In the genomic region with DNA sequence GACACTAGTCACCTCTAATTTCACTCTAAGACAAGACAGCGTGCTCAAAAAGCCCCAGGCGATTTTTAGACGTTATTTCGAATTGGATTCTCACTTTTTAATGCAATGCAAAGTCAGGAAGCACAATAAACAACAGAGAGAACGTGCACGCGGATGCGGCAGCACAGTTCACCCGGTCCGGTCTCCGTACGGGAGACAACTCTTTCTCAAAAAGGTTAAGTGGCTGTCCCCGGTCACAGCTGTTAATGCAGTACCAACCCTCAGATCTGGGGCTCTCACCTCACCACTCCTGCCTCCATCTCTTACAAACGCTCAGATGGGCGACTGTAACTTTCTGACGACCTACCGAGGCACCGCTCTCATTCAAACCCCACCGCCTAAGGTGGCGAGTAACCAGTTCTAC, we compare ENCODE assay signal across 7 cellular contexts. TPM values are rescaled to one million over a fixed set of nuclear protein-coding genes. Genes with fewer than 3 reads are reported as not detected.
DNase-seq lines count a peak whose midpoint lies in the region; ATAC-seq, FAIRE-seq and TF ChIP-seq lines count a peak whose summit lies in the region.

No MANE protein-coding gene starts in this region.

- no peaks in the 10 kb centered on the region for H3K9me3 Mint-ChIP-seq in activated T-helper 1 cell treated with anti-CD3 and anti-CD28 coated beads, Interleukin-12 subunit alpha, Interleukin-12 subunit beta, Interleukin-2, Interleukin-4 antibody, amounts not matched to agents 30 ng/mL and 10 ng/mL and 1 ng/mL, durations not matched to agents 14 hours and 24 hours and 36 hours
- no peaks in the 10 kb centered on the region for H3K9me3 Mint-ChIP-seq in stimulated activated memory B cell treated with anti-CD40 and anti-IgM and Interleukin-4, amounts not matched to agents 10 μg/mL and 1 μg/mL and 100 μg/mL, for 72 hours

- peak; percentile 10 for ATAC-seq in HG03064 (IDR thresholded peaks at IDR 0.05; ENCODE audit: low read depth, unreplicated experiment)
- ATAC-seq in stimulated activated memory B cell treated with anti-CD40 and anti-IgM and Interleukin-4, amounts not matched to agents 10 μg/mL and 1 μg/mL and 100 μg/mL, for 72 hours: peak; percentile 1
- ATAC-seq in HG03045 (IDR thresholded peaks at IDR 0.05; ENCODE audit: unreplicated experiment): no peak

- peak overlapping the region; percentile 97 for H3K27ac Mint-ChIP-seq in activated T-helper 1 cell treated with anti-CD3 and anti-CD28 coated beads, Interleukin-12 subunit alpha, Interleukin-12 subunit beta, Interleukin-2, Interleukin-4 antibody, amounts not matched to agents 30 ng/mL and 10 ng/mL and 1 ng/mL, durations not matched to agents 14 hours and 24 hours and 36 hours
- peak overlapping the region; percentile 93 for H3K27ac Mint-ChIP-seq in stimulated activated memory B cell treated with anti-CD40 and anti-IgM and Interleukin-4, amounts not matched to agents 10 μg/mL and 1 μg/mL and 100 μg/mL, for 72 hours

- H3K36me3 ChIP-seq in iPS-15b (ENCODE audit: control insufficient read depth, insufficient read depth, low read length): peaks cover 3% of the 10 kb centered on the region

- H3K4me3 ChIP-seq in iPS-15b (ENCODE audit: low read depth, low read length): peak overlapping the region; percentile 95

- no peaks in the 10 kb centered on the region for H3K9me3 ChIP-seq in iPS-15b (ENCODE audit: control insufficient read depth, insufficient read depth, low read length)

- H3K27me3 Mint-ChIP-seq in activated T-helper 1 cell treated with anti-CD3 and anti-CD28 coated beads, Interleukin-12 subunit alpha, Interleukin-12 subunit beta, Interleukin-2, Interleukin-4 antibody, amounts not matched to agents 30 ng/mL and 10 ng/mL and 1 ng/mL, durations not matched to agents 14 hours and 24 hours and 36 hours (ENCODE audit: insufficient read depth): peaks cover 5% of the 10 kb centered on the region
- no peaks in the 10 kb centered on the region for H3K27me3 Mint-ChIP-seq in stimulated activated memory B cell treated with anti-CD40 and anti-IgM and Interleukin-4, amounts not matched to agents 10 μg/mL and 1 μg/mL and 100 μg/mL, for 72 hours

- H3K4me3 Mint-ChIP-seq in activated T-helper 1 cell treated with anti-CD3 and anti-CD28 coated beads, Interleukin-12 subunit alpha, Interleukin-12 subunit beta, Interleukin-2, Interleukin-4 antibody, amounts not matched to agents 30 ng/mL and 10 ng/mL and 1 ng/mL, durations not matched to agents 14 hours and 24 hours and 36 hours: peak overlapping the region; percentile 91
- H3K4me3 Mint-ChIP-seq in stimulated activated memory B cell treated with anti-CD40 and anti-IgM and Interleukin-4, amounts not matched to agents 10 μg/mL and 1 μg/mL and 100 μg/mL, for 72 hours: peak overlapping the region; percentile 99

- DNase-seq in GM12892 (ENCODE audit: insufficient read length) (peak; percentile 6), GM03348 (ENCODE audit: low spot score) (no peak)
- no peak for DNase-seq in activated T-helper 1 cell treated with anti-CD3 and anti-CD28 coated beads, Interleukin-12 subunit alpha, Interleukin-12 subunit beta, Interleukin-2, Interleukin-4 antibody, amounts not matched to agents 30 ng/mL and 10 ng/mL and 1 ng/mL, durations not matched to agents 14 hours and 24 hours and 36 hours (ENCODE audit: low spot score)

- H3K27me3 ChIP-seq in iPS-15b (ENCODE audit: control insufficient read depth, insufficient read depth, low read length): no peaks in the 10 kb centered on the region

- no peak for TF ChIP-seq POLR2A in GM12892 (IDR thresholded peaks at IDR 0.05; ENCODE audit: low read depth, low read length)

- H3K4me1 Mint-ChIP-seq in activated T-helper 1 cell treated with anti-CD3 and anti-CD28 coated beads, Interleukin-12 subunit alpha, Interleukin-12 subunit beta, Interleukin-2, Interleukin-4 antibody, amounts not matched to agents 30 ng/mL and 10 ng/mL and 1 ng/mL, durations not matched to agents 14 hours and 24 hours and 36 hours (ENCODE audit: low read depth): peaks cover 32% of the 10 kb centered on the region
- H3K4me1 Mint-ChIP-seq in stimulated activated memory B cell treated with anti-CD40 and anti-IgM and Interleukin-4, amounts not matched to agents 10 μg/mL and 1 μg/mL and 100 μg/mL, for 72 hours: peaks cover 39% of the 10 kb centered on the region

- peak overlapping the region; percentile 96 for H3K9ac ChIP-seq in iPS-15b (ENCODE audit: low read depth, low read length)

- peaks cover 3% of the 10 kb centered on the region for H3K36me3 Mint-ChIP-seq in activated T-helper 1 cell treated with anti-CD3 and anti-CD28 coated beads, Interleukin-12 subunit alpha, Interleukin-12 subunit beta, Interleukin-2, Interleukin-4 antibody, amounts not matched to agents 30 ng/mL and 10 ng/mL and 1 ng/mL, durations not matched to agents 14 hours and 24 hours and 36 hours (ENCODE audit: low read depth)
- no peaks in the 10 kb centered on the region for H3K36me3 Mint-ChIP-seq in stimulated activated memory B cell treated with anti-CD40 and anti-IgM and Interleukin-4, amounts not matched to agents 10 μg/mL and 1 μg/mL and 100 μg/mL, for 72 hours

- H3K4me1 ChIP-seq in iPS-15b (ENCODE audit: control insufficient read depth, insufficient read depth, low read length): peaks cover 3% of the 10 kb centered on the region

- intact Hi-C loops in activated T-helper 1 cell treated with anti-CD3 and anti-CD28 coated beads, Interleukin-12 subunit alpha, Interleukin-12 subunit beta, Interleukin-2, Interleukin-4 antibody, amounts not matched to agents 30 ng/mL and 10 ng/mL and 1 ng/mL, durations not matched to agents 14 hours and 24 hours and 36 hours (cut with micrococcal nuclease): loop anchor here (1.0 to 5.0 kb wide), 3 partner anchors 53 to 506 kb away; a partner anchor contains a TSS

- no peak for FAIRE-seq in GM12892 (lab: Jason Lieb, UNC)

RNA-seq across cellular contexts. Expression of a gene that starts 1.2 kb away (rescaled TPM):
- 110 TPM for polyA plus RNA-seq in GM12892 (2012; ENCODE audit: missing spikeins)
- total RNA-seq in activated T-helper 1 cell treated with anti-CD3 and anti-CD28 coated beads, Interleukin-12 subunit alpha, Interleukin-12 subunit beta, Interleukin-2, Interleukin-4 antibody, amounts not matched to agents 30 ng/mL and 10 ng/mL and 1 ng/mL, durations not matched to agents 14 hours and 24 hours and 36 hours: 212 and 220 TPM in 2 replicates

RNA-seq across cellular contexts. Expression of a gene that starts 53.4 kb away (rescaled TPM):
- polyA plus RNA-seq in GM12892 (2012; ENCODE audit: missing spikeins): 0.42 TPM
- total RNA-seq in activated T-helper 1 cell treated with anti-CD3 and anti-CD28 coated beads, Interleukin-12 subunit alpha, Interleukin-12 subunit beta, Interleukin-2, Interleukin-4 antibody, amounts not matched to agents 30 ng/mL and 10 ng/mL and 1 ng/mL, durations not matched to agents 14 hours and 24 hours and 36 hours: 0.08 and 0.15 TPM in 2 replicates
